Comparison of ENCODE assay signal across 2 cellular contexts in genomic region chr20:40953856-40954255, GRCh38.
TF ChIP-seq lines count a peak whose summit lies in the region.

No MANE protein-coding gene starts in this region.

TF ChIP-seq in IMR-90, 13 proteins besides CTCF, POLR2A, EP300 and RAD21:
- TF ChIP-seq MAZ (IDR thresholded peaks at IDR 0.05; ENCODE audit: borderline replicate concordance, low read depth, low read length) (no peak), MAFK (IDR thresholded peaks at IDR 0.05; ENCODE audit: low read depth, low read length) (no peak), CHD1 (IDR thresholded peaks at IDR 0.05; ENCODE audit: low read depth, low read length) (no peak), SMC3 (IDR thresholded peaks at IDR 0.05; ENCODE audit: low read depth, low read length) (no peak), NFE2L2 (IDR thresholded peaks at IDR 0.05; ENCODE audit: low read depth, low read length) (no peak), ELK1 (IDR thresholded peaks at IDR 0.05; ENCODE audit: borderline replicate concordance, low read depth, low read length) (no peak), RCOR1 (IDR thresholded peaks at IDR 0.05; ENCODE audit: insufficient replicate concordance, low read length) (no peak), BHLHE40 (IDR thresholded peaks at IDR 0.05; ENCODE audit: low read depth, low read length) (no peak), CEBPB (IDR thresholded peaks at IDR 0.05; ENCODE audit: low read depth, low read length) (no peak), RFX5 (IDR thresholded peaks at IDR 0.05; ENCODE audit: low read depth, low read length) (no peak), FOS (IDR thresholded peaks at IDR 0.05; ENCODE audit: low read depth, low read length) (no peak), MXI1 (IDR thresholded peaks at IDR 0.05; ENCODE audit: borderline replicate concordance, low read depth, low read length) (no peak), USF2 (IDR thresholded peaks at IDR 0.05; ENCODE audit: low read depth, low read length) (no peak)

TF ChIP-seq in GM23338, 12 proteins besides CTCF, POLR2A, EP300 and RAD21:
- TF ChIP-seq ETS1 (IDR thresholded peaks at IDR 0.05) (no peak), JUNB (IDR thresholded peaks at IDR 0.05; ENCODE audit: unreplicated experiment) (no peak)
